Comparison of ENCODE assay signal across 16 cellular contexts in genomic region chr2:11652141-11652540, GRCh38. TPM values are rescaled to one million over a fixed set of nuclear protein-coding genes. Genes with fewer than 3 reads are reported as not detected.
DNase-seq lines count a peak whose midpoint lies in the region; ATAC-seq, FAIRE-seq and TF ChIP-seq lines count a peak whose summit lies in the region.
"Had no signal": no experiment of that assay in that cellular context is flagged by ENCODE, and none has a peak within 500 bp of the region (broad histone marks: within the 10 kb centered on the region; RNA-seq: fewer than 3 reads in every experiment).

No MANE protein-coding gene starts in this region.

- in situ Hi-C loops in GM23248 (cut with MboI), result no loop called here

- no peaks in the 10 kb centered on the region for H4K20me1 ChIP-seq in GM23248 (ENCODE audit: insufficient read depth)
- H4K20me1 ChIP-seq: BLaER1 treated with 17β-estradiol and CSF1 and Interleukin-3, amounts not matched to agents 10 nM and 100 nM had no signal

- no peaks in the 10 kb centered on the region for H3K36me3 ChIP-seq in GM23248 (ENCODE audit: low read depth)
- H3K36me3 ChIP-seq: BLaER1 treated with 17β-estradiol and CSF1 and Interleukin-3, amounts not matched to agents 10 nM and 100 nM had no signal

- no peaks in the 10 kb centered on the region for H3K9me3 Mint-ChIP-seq in activated CD4-positive, alpha-beta T cell treated with anti-CD3 and anti-CD28 coated beads for 36 hours (ENCODE audit: low read depth)

- H3K79me2 ChIP-seq in GM23248 (ENCODE audit: insufficient read depth), result no peaks in the 10 kb centered on the region

- intact Hi-C loops in activated CD4-positive, alpha-beta T cell treated with anti-CD3 and anti-CD28 coated beads for 36 hours (cut with DNase I, micrococcal nuclease), result no loop called here

- no peaks in the 10 kb centered on the region for H3K9me3 ChIP-seq in GM23248 (ENCODE audit: low read depth)

- WGBS in GM23248 (ENCODE audit: low coverage in 1 of 2, low lambda C conversion rate in 2 of 2, missing lambda C conversion rate in 2 of 2), 2 experiments, result 43% methylated on average over 4 of the region's 4 CpGs

- H3K36me3 Mint-ChIP-seq in activated CD4-positive, alpha-beta T cell treated with anti-CD3 and anti-CD28 coated beads for 36 hours (ENCODE audit: low read depth), result no peaks in the 10 kb centered on the region
- H3K36me3 Mint-ChIP-seq: CD4-positive, CD25-positive, alpha-beta regulatory T cell had no signal

- H3F3A ChIP-seq in GM23248 (ENCODE audit: insufficient read depth), result no peaks in the 10 kb centered on the region

- no peak for TF ChIP-seq CTCF in VCaP (conservative IDR thresholded peaks at IDR 0.05)

- H3K4me1 Mint-ChIP-seq in activated CD4-positive, alpha-beta T cell treated with anti-CD3 and anti-CD28 coated beads for 36 hours, result peaks cover 6% of the 10 kb centered on the region
- H3K4me1 Mint-ChIP-seq: CD4-positive, CD25-positive, alpha-beta regulatory T cell had no signal

- H3K4me3 ChIP-seq in GM23248, result no peak overlapping the region
- H3K4me3 ChIP-seq: BLaER1 treated with 17β-estradiol and CSF1 and Interleukin-3, amounts not matched to agents 10 nM and 100 nM had no signal

- DNase-seq in activated CD4-positive, alpha-beta T cell treated with anti-CD3 and anti-CD28 coated beads for 36 hours, result no peak
- no peak for DNase-seq in activated CD4-positive, alpha-beta T cell treated with anti-CD3 and anti-CD28 coated beads for 48 hours
- peak; percentile 6 for DNase-seq in GM23248
- peak; percentile 11 for DNase-seq in dermis blood vessel endothelial cell
- no peak for DNase-seq in epidermal melanocyte (ENCODE audit: insufficient read length, low spot score)
- no peak for DNase-seq in GM19239 (ENCODE audit: insufficient read length, low spot score)
- DNase-seq: ACHN; CD4-positive, CD25-positive, alpha-beta regulatory T cell; DMS53; GF-D8 had no signal

- H3K4me3 Mint-ChIP-seq in activated CD4-positive, alpha-beta T cell treated with anti-CD3 and anti-CD28 coated beads for 36 hours, result no peak overlapping the region
- H3K4me3 Mint-ChIP-seq: CD4-positive, CD25-positive, alpha-beta regulatory T cell had no signal

- H3K27ac ChIP-seq in GM23248 (no peak overlapping the region), VCaP (peak overlapping the region; percentile 95)
- H3K27ac ChIP-seq: BLaER1 treated with 17β-estradiol and CSF1 and Interleukin-3, amounts not matched to agents 10 nM and 100 nM had no signal

- H3K4me1 ChIP-seq in GM23248 (ENCODE audit: insufficient read depth), result no peaks in the 10 kb centered on the region

- no peak overlapping the region for H3K27ac Mint-ChIP-seq in activated CD4-positive, alpha-beta T cell treated with anti-CD3 and anti-CD28 coated beads for 36 hours
- H3K27ac Mint-ChIP-seq: CD4-positive, CD25-positive, alpha-beta regulatory T cell had no signal

- CTCF ChIA-PET in activated CD4-positive, alpha-beta T cell treated with anti-CD3 and anti-CD28 coated beads for 36 hours (lab: Charles Lee), result interaction anchor here (1.2 to 1.3 kb wide), 2 partner anchors 31 to 37 kb away, joined by 4 to 5 read pairs; no protein-coding TSS in a partner anchor

- no peak for FAIRE-seq in GM19239 (lab: Jason Lieb, UNC)

- H3K27me3 Mint-ChIP-seq in activated CD4-positive, alpha-beta T cell treated with anti-CD3 and anti-CD28 coated beads for 36 hours, result peaks cover 6% of the 10 kb centered on the region

- peak; percentile 60 for ATAC-seq in activated CD4-positive, alpha-beta T cell treated with anti-CD3 and anti-CD28 coated beads for 36 hours
- no peak for ATAC-seq in HG03460 (IDR thresholded peaks at IDR 0.05; ENCODE audit: unreplicated experiment)
- ATAC-seq: HCT116 had no signal

- no peak overlapping the region for H2AFZ ChIP-seq in GM23248

- H3K9ac ChIP-seq in GM23248, result no peak overlapping the region
- H3K9ac ChIP-seq: BLaER1 treated with 17β-estradiol and CSF1 and Interleukin-3, amounts not matched to agents 10 nM and 100 nM had no signal

- H3K27me3 ChIP-seq in GM23248 (replicated peaks; ENCODE audit: insufficient read depth), result peaks cover 50% of the 10 kb centered on the region
- H3K27me3 ChIP-seq: BLaER1 treated with 17β-estradiol and CSF1 and Interleukin-3, amounts not matched to agents 10 nM and 100 nM had no signal

- POLR2A ChIA-PET in activated CD4-positive, alpha-beta T cell treated with anti-CD3 and anti-CD28 coated beads for 36 hours (lab: Charles Lee), result no interaction called here

- H3K4me2 ChIP-seq in GM23248 (ENCODE audit: unreplicated experiment), result no peak overlapping the region

- H3K9me2 ChIP-seq in GM23248 (ENCODE audit: insufficient read depth), result no peaks in the 10 kb centered on the region

RNA-seq across cellular contexts. Expression of gene NTSR2, which starts 17.9 kb away (rescaled TPM):
- total RNA-seq in activated CD4-positive, alpha-beta T cell treated with anti-CD3 and anti-CD28 coated beads for 36 hours, result not detected
- not detected in 2 replicates for total RNA-seq in GM23248 (2014; rRNA removed; shearing (Covaris generic))
- polyA plus RNA-seq in GM23248 (2016; fragmentation: Nextera tagmentation; extraction: Ambion mirVana), result not detected in 2 replicates
- not detected in 2 replicates for total RNA-seq in dermis blood vessel endothelial cell
- total RNA-seq: A172; CD4-positive, CD25-positive, alpha-beta regulatory T cell; H4 had no signal
- polyA plus RNA-seq: CD4-positive, CD25-positive, alpha-beta regulatory T cell had no signal

Comparison
In these comparisons a context has a peak if more than half of its experiments do, and no peak if none do; other contexts are left out.
1. DNase-seq: peak in GM23248 (single experiment) and dermis blood vessel endothelial cell (single experiment); none in activated CD4-positive, alpha-beta T cell treated with anti-CD3 and anti-CD28 coated beads for 36 hours (single experiment), activated CD4-positive, alpha-beta T cell treated with anti-CD3 and anti-CD28 coated beads for 48 hours (single experiment), epidermal melanocyte (single experiment) and GM19239 (single experiment).